In genomic region chr5:141328231-141328630, GRCh38 we compare ENCODE assay signal across 26 cellular contexts. TPM values are rescaled to one million over a fixed set of nuclear protein-coding genes. Genes with fewer than 3 reads are reported as not detected.
"Had no signal": no experiment of that assay in that cellular context is flagged by ENCODE, and none has a peak within 500 bp of the region (broad histone marks: within the 10 kb centered on the region; RNA-seq: fewer than 3 reads in every experiment).

No MANE protein-coding gene starts in this region.

- DNase-seq: activated CD4-positive, alpha-beta T cell treated with anti-CD3 and anti-CD28 coated beads, Interleukin-2, amount 50 U/mL, for 48 hours; activated CD4-positive, CD25-positive, alpha-beta regulatory T cell treated with anti-CD3 and anti-CD28 coated beads, Interleukin-2, amount 50 U/mL, for 72 hours; activated gamma-delta T cell; activated naive CD4-positive, alpha-beta T cell treated with anti-CD3 and anti-CD28 coated beads, Interleukin-2, amount 50 U/mL, for 16 hours; activated naive CD8-positive, alpha-beta T cell treated with anti-CD3 and anti-CD28 coated beads, Interleukin-2, amount 50 U/mL, for 24 hours; effector CD4-positive, alpha-beta T cell; heart right ventricle; islet precursor cell; left colon; lower lobe of right lung; naive thymus-derived CD8-positive, alpha-beta T cell; retina; sigmoid colon; stimulated activated CD4-positive, alpha-beta T cell treated with anti-CD3 and anti-CD28 coated beads, Interleukin-2, amount 100 ng/mL, for 48 hours; stimulated activated CD8-positive, alpha-beta memory T cell treated with anti-CD3 and anti-CD28 coated beads, Interleukin-4, amount 100 ng/mL, for 48 hours; stimulated activated naive CD4-positive, alpha-beta T cell; WERI-Rb-1 had no signal

- H3K27ac Mint-ChIP-seq: activated naive CD8-positive, alpha-beta T cell treated with anti-CD3 and anti-CD28 coated beads, Interleukin-2, amount 50 U/mL, for 24 hours; activated T-helper 1 cell treated with anti-CD3 and anti-CD28 coated beads, Interleukin-12 subunit alpha, Interleukin-12 subunit beta, Interleukin-2, Interleukin-4 antibody, amounts not matched to agents 30 ng/mL and 10 ng/mL and 1 ng/mL, durations not matched to agents 14 hours and 24 hours and 36 hours; dendritic cell treated with granulocyte-macrophage colony-stimulating factor and Interleukin-4, amounts not matched to agents 40 ng/mL and 50 ng/mL, for 4 days; naive thymus-derived CD8-positive, alpha-beta T cell; neural progenitor cell; progenitor cell of endocrine pancreas; type B pancreatic cell had no signal

- H3K9ac ChIP-seq: neural progenitor cell had no signal

- H3K4me1 Mint-ChIP-seq: neural progenitor cell had no signal

- H3K27ac ChIP-seq: heart right ventricle, lower lobe of right lung, neural progenitor cell, sigmoid colon, thoracic aorta, vagina, WERI-Rb-1 had no signal

- H3K36me3 ChIP-seq: lower lobe of right lung, sigmoid colon, thoracic aorta, vagina, WERI-Rb-1 had no signal

- FAIRE-seq: endometrium, TTC549 had no signal

- H3K36me3 Mint-ChIP-seq: neural progenitor cell had no signal

- ATAC-seq: activated naive CD8-positive, alpha-beta T cell treated with anti-CD3 and anti-CD28 coated beads, Interleukin-2, amount 50 U/mL, for 24 hours; heart right ventricle; left colon; lower lobe of right lung; naive thymus-derived CD8-positive, alpha-beta T cell had no signal

- H3K4me3 Mint-ChIP-seq: activated naive CD8-positive, alpha-beta T cell treated with anti-CD3 and anti-CD28 coated beads, Interleukin-2, amount 50 U/mL, for 24 hours; activated T-helper 1 cell treated with anti-CD3 and anti-CD28 coated beads, Interleukin-12 subunit alpha, Interleukin-12 subunit beta, Interleukin-2, Interleukin-4 antibody, amounts not matched to agents 30 ng/mL and 10 ng/mL and 1 ng/mL, durations not matched to agents 14 hours and 24 hours and 36 hours; dendritic cell treated with granulocyte-macrophage colony-stimulating factor and Interleukin-4, amounts not matched to agents 40 ng/mL and 50 ng/mL, for 4 days; neural progenitor cell; type B pancreatic cell had no signal

- H3K4me1 ChIP-seq: lower lobe of right lung, neural progenitor cell, vagina had no signal

- H3K27me3 ChIP-seq: neural progenitor cell, vagina had no signal

- H3K27me3 Mint-ChIP-seq: progenitor cell of endocrine pancreas, type B pancreatic cell had no signal

- H3K4me3 ChIP-seq: heart right ventricle, lower lobe of right lung, neural progenitor cell, sigmoid colon, thoracic aorta, vagina had no signal

RNA-seq across cellular contexts. Expression of gene PCDHGA1, which starts 2.1 kb away (rescaled TPM):
- total RNA-seq: vagina had no signal

RNA-seq across cellular contexts. Expression of gene PCDHGA3, which starts 15.4 kb away (rescaled TPM):
- total RNA-seq: naive thymus-derived CD8-positive, alpha-beta T cell had no signal
